ENCODE assay signal across 13 cellular contexts in the genomic region with DNA sequence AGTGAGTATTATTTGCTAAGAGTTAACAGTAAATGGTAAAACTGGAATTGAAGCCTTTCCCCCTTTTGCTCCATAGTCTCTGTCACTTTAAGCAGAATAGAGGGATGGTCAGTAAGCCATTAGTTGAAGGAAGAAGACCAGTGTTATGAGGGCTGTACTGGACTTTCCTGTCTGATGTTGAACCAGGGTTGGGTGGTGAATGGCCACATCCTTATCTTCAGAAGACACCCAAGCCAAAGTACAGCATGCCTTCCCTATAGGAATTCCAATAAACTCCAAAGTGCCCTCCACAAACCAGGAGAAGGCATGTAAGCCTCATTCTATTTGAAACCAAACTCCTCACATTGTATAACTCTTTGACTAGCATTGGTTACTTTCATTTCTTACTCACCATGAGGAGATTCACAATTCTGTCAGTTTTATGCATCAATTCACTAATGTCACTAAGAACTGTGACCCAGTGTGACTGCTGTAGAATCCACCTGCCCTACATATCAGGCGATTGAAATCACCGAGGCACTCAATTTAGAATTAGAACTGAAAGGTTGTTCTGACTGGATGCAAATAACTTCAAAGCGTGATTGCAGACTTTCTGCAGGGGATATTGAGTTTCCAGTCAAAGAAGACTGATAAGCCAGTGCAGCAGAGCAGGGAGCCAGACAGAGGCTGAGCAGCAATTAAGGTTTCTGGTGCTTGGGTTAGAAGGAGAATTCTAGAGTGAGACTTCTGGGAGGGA.
A peak's percentile ranks its signal among the peaks of the same experiment; 100 is the strongest.
DNase-seq lines count a peak whose midpoint lies in the region; ATAC-seq, FAIRE-seq and TF ChIP-seq lines count a peak whose summit lies in the region.
"Had no signal": no experiment of that assay in that cellular context is flagged by ENCODE, and none has a peak within 500 bp of the region (broad histone marks: within the 10 kb centered on the region; RNA-seq: fewer than 3 reads in every experiment).

No MANE protein-coding gene starts in this region.

- H3K36me3 ChIP-seq in vagina: no peaks in the 10 kb centered on the region

- H3K4me1 Mint-ChIP-seq in activated B cell treated with CpG ODN at 0.5 μM for 24 hours: peaks cover 13% of the 10 kb centered on the region
- H3K4me1 Mint-ChIP-seq: CD4-positive, alpha-beta memory T cell had no signal

- peak; percentile 92 for ATAC-seq in GM21390 (IDR thresholded peaks at IDR 0.05; ENCODE audit: unreplicated experiment)
- peak; percentile 94 for ATAC-seq in HG03066 (IDR thresholded peaks at IDR 0.05; ENCODE audit: low read depth, unreplicated experiment)
- ATAC-seq in activated B cell treated with CpG ODN at 0.5 μM for 24 hours (ENCODE audit: low read depth): peak; percentile 60
- ATAC-seq: activated CD8-positive, alpha-beta T cell treated with anti-CD3 and anti-CD28 coated beads, Interleukin-2, amount 10 ng/mL, durations not matched to agents 7 days and 5 days had no signal

- no peak overlapping the region for H3K4me3 Mint-ChIP-seq in activated B cell treated with CpG ODN at 0.5 μM for 24 hours
- H3K4me3 Mint-ChIP-seq: activated CD8-positive, alpha-beta T cell treated with anti-CD3 and anti-CD28 coated beads, Interleukin-2, amount 10 ng/mL, durations not matched to agents 7 days and 5 days; CD4-positive, alpha-beta memory T cell had no signal

- no peaks in the 10 kb centered on the region for H3K36me3 Mint-ChIP-seq in activated B cell treated with CpG ODN at 0.5 μM for 24 hours (ENCODE audit: low read depth)
- H3K36me3 Mint-ChIP-seq: CD4-positive, alpha-beta memory T cell had no signal

- no peak for TF ChIP-seq POLR2A in vagina (IDR thresholded peaks at IDR 0.05)

- DNase-seq in GM18507 (ENCODE audit: extremely low spot score, insufficient read length, low read depth): peak; percentile 40
- DNase-seq in activated B cell treated with CpG ODN at 0.5 μM for 24 hours: no peak
- DNase-seq in NCI-H2171 treated with DMSO at 0.1 percent for 48 hours (lab: John Stamatoyannopoulos, UW): no peak
- DNase-seq in vagina (ENCODE audit: extremely low spot score in 2 of 2): no peak
- no peak for DNase-seq in 8988T
- no peak for DNase-seq in stimulated activated CD4-positive, alpha-beta T cell treated with anti-CD3 and anti-CD28 coated beads, Interleukin-4, amount 100 ng/mL, for 1 hour
- DNase-seq: activated CD8-positive, alpha-beta T cell treated with anti-CD3 and anti-CD28 coated beads, Interleukin-2, amount 10 ng/mL, durations not matched to agents 7 days and 5 days; CD4-positive, alpha-beta memory T cell; GM23248; left cardiac atrium; NCI-H1105 treated with DMSO at 0.1 percent for 48 hours had no signal

- H3K27me3 Mint-ChIP-seq in activated B cell treated with CpG ODN at 0.5 μM for 24 hours: no peaks in the 10 kb centered on the region

- H3K4me3 ChIP-seq in vagina: no peak overlapping the region
- H3K4me3 ChIP-seq: GM23248 had no signal

- H3K27ac ChIP-seq in vagina: no peak overlapping the region
- H3K27ac ChIP-seq: GM23248 had no signal

- CTCF ChIA-PET in activated B cell treated with CpG ODN at 0.5 μM for 24 hours (lab: Charles Lee): no interaction called here

- TF ChIP-seq CTCF in activated B cell treated with CpG ODN at 0.5 μM for 24 hours (IDR thresholded peaks at IDR 0.05): no peak
- no peak for TF ChIP-seq CTCF in vagina (IDR thresholded peaks at IDR 0.05)

- H3K27ac Mint-ChIP-seq in activated B cell treated with CpG ODN at 0.5 μM for 24 hours: no peak overlapping the region
- H3K27ac Mint-ChIP-seq: activated CD8-positive, alpha-beta T cell treated with anti-CD3 and anti-CD28 coated beads, Interleukin-2, amount 10 ng/mL, durations not matched to agents 7 days and 5 days; CD4-positive, alpha-beta memory T cell had no signal

- H3K4me1 ChIP-seq in vagina: peaks cover 14% of the 10 kb centered on the region

- FAIRE-seq in GM18507 (lab: Jason Lieb, UNC): peak; percentile 92

- no peaks in the 10 kb centered on the region for H3K9me3 ChIP-seq in vagina

- no peaks in the 10 kb centered on the region for H3K9me3 Mint-ChIP-seq in activated B cell treated with CpG ODN at 0.5 μM for 24 hours

- H3K27me3 ChIP-seq in vagina: no peaks in the 10 kb centered on the region

- POLR2A ChIA-PET in activated B cell treated with CpG ODN at 0.5 μM for 24 hours (lab: Charles Lee): no interaction called here

- intact Hi-C loops in activated B cell treated with CpG ODN at 0.5 μM for 24 hours (cut with micrococcal nuclease): loop anchor here (5.0 to 10.0 kb wide), 2 partner anchors 405 to 1933 kb away; no protein-coding TSS in a partner anchor
- intact Hi-C loops in vagina (cut with DNase I): no loop called here
